In the genomic region with DNA sequence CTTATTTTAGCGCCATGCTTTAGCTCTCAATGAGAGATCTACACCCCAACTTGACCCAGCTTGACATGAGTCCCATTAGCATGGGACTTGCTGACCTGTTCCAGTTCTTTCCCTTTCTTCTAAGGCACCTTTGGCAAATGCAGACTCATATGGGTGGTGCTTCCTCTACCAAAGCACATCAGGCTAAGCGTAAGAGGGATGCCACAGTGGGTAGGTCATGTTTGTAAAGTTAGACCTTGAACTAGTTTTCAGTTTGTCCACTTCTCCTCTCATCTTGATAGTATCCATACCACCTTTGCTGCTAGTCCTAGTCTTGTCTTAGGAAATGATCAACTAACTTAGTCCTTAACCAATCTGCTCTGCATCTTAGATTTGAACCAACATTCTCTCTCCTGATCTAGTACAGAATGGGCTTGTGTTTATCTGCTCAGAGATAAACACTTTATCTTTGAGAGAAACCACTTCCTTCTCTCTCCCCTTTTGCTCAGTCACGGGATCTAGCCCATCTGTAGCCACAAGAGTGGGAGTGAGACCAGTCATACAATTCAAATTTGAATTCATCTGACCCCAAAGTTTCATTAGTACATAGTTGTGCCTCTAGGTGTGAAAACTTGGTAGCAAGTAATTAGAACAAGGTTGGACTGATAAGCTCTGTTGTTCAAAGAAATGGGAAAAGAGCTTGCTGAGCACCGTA, we compare ENCODE assay signal across 9 cellular contexts.
DNase-seq lines count a peak whose midpoint lies in the region; ATAC-seq, FAIRE-seq and TF ChIP-seq lines count a peak whose summit lies in the region.
"Had no signal": no experiment of that assay in that cellular context is flagged by ENCODE, and none has a peak within 500 bp of the region (broad histone marks: within the 10 kb centered on the region; RNA-seq: fewer than 3 reads in every experiment).

No MANE protein-coding gene starts in this region.

- intact Hi-C loops in CD8-positive, alpha-beta T cell (cut with DNase I, micrococcal nuclease), result loop anchor here in 1 of 2 experiments (1.0 to 2.0 kb wide), 2 partner anchors 10 to 16 kb away; no protein-coding TSS in a partner anchor
- intact Hi-C loops in lower leg skin (cut with DNase I; ENCODE audit: low total_unique reads), result no loop called here

- CTCF ChIA-PET in CD8-positive, alpha-beta T cell (lab: Charles Lee), result interaction anchor here (1.7 kb wide), 1 partner anchor 325 kb away, joined by 5 read pairs; no protein-coding TSS in a partner anchor

- peaks cover 10% of the 10 kb centered on the region for H3K9me3 ChIP-seq in CD8-positive, alpha-beta T cell (ENCODE audit: low read length)
- H3K9me3 ChIP-seq in gastroesophageal sphincter, result peaks cover 0 to 16% (median 0%) of the 10 kb centered on the region in 3 donors
- H3K9me3 ChIP-seq: gastrocnemius medialis had no signal

- TF ChIP-seq POLR2A in lower leg skin (IDR thresholded peaks at IDR 0.05) (no peak), H54 (IDR thresholded peaks at IDR 0.05; ENCODE audit: low read depth, low read length) (no peak), gastroesophageal sphincter (IDR thresholded peaks at IDR 0.05) (no peak)

- no peaks in the 10 kb centered on the region for H3K36me3 ChIP-seq in CD8-positive, alpha-beta T cell (ENCODE audit: insufficient read depth, low read length)
- no peaks in the 10 kb centered on the region for H3K36me3 ChIP-seq in gastroesophageal sphincter
- H3K36me3 ChIP-seq: gastrocnemius medialis had no signal

- no peak overlapping the region for H3K4me3 ChIP-seq in CD8-positive, alpha-beta T cell (ENCODE audit: low read depth, low read length)
- H3K4me3 ChIP-seq in lower leg skin (ENCODE audit: low read depth, poor library complexity, severe bottlenecking) (no peak overlapping the region), gastroesophageal sphincter (no peak overlapping the region)
- H3K4me3 ChIP-seq: gastrocnemius medialis had no signal

- 83 to 85% methylated on average over 4 of the region's 4 CpGs for WGBS in lower leg skin, 2 donors
- WGBS in gastroesophageal sphincter (ENCODE audit: low coverage in 1 of 2), 2 donors, result 75 to 84% methylated on average over 2 to 4 of the region's 4 CpGs

- no peaks in the 10 kb centered on the region for H3K27me3 Mint-ChIP-seq in CD8-positive, alpha-beta T cell (ENCODE audit: low read depth)
- H3K27me3 Mint-ChIP-seq in activated T-helper 17 cell treated with anti-CD3 and anti-CD28 coated beads, Interleukin-2, amount 50 U/mL, for 72 hours, result no peaks in the 10 kb centered on the region

- peaks cover 3% of the 10 kb centered on the region for H3K36me3 Mint-ChIP-seq in CD8-positive, alpha-beta T cell
- peaks cover 6% of the 10 kb centered on the region for H3K36me3 Mint-ChIP-seq in activated T-helper 17 cell treated with anti-CD3 and anti-CD28 coated beads, Interleukin-2, amount 50 U/mL, for 72 hours (ENCODE audit: low read depth)

- H3K4me1 Mint-ChIP-seq in CD8-positive, alpha-beta T cell (ENCODE audit: low read depth), result peaks cover 31% of the 10 kb centered on the region
- H3K4me1 Mint-ChIP-seq in activated T-helper 17 cell treated with anti-CD3 and anti-CD28 coated beads, Interleukin-2, amount 50 U/mL, for 72 hours, result peaks cover 25% of the 10 kb centered on the region

- H3K9me3 Mint-ChIP-seq in CD8-positive, alpha-beta T cell, result peaks cover 6% of the 10 kb centered on the region
- peaks cover 10% of the 10 kb centered on the region for H3K9me3 Mint-ChIP-seq in activated T-helper 17 cell treated with anti-CD3 and anti-CD28 coated beads, Interleukin-2, amount 50 U/mL, for 72 hours

- no peak for TF ChIP-seq EP300 in gastroesophageal sphincter (IDR thresholded peaks at IDR 0.05)

- peak in 1 of 7 experiments; percentile 46 for DNase-seq in CD8-positive, alpha-beta T cell
- DNase-seq in lower leg skin (ENCODE audit: low spot score in 2 of 2) (no peak), medulla oblongata (ENCODE audit: extremely low spot score) (no peak), H54 (ENCODE audit: insufficient read length, low spot score) (no peak)
- DNase-seq: gastrocnemius medialis had no signal

- peak overlapping the region; percentile 70 for H3K27ac Mint-ChIP-seq in CD8-positive, alpha-beta T cell
- H3K27ac Mint-ChIP-seq in activated T-helper 17 cell treated with anti-CD3 and anti-CD28 coated beads, Interleukin-2, amount 50 U/mL, for 72 hours, result peak overlapping the region; percentile 49

- H3K27ac ChIP-seq in CD8-positive, alpha-beta T cell (ENCODE audit: low read depth, low read length), result no peak overlapping the region
- no peak overlapping the region for H3K27ac ChIP-seq in gastroesophageal sphincter

- no peak for FAIRE-seq in H54 (lab: Jason Lieb, UNC)

- H3K4me1 ChIP-seq in CD8-positive, alpha-beta T cell (ENCODE audit: insufficient read depth, low read length), result peaks cover 24% of the 10 kb centered on the region
- H3K4me1 ChIP-seq in gastroesophageal sphincter, result peaks cover 0 to 12% (median 8%) of the 10 kb centered on the region in 3 donors
- H3K4me1 ChIP-seq: gastrocnemius medialis had no signal

- POLR2A ChIA-PET in CD8-positive, alpha-beta T cell (lab: Charles Lee), result interaction anchor here (0.6 to 1.5 kb wide), 3 partner anchors 13 to 20 kb away, joined by 3 to 5 read pairs (median 4); no protein-coding TSS in a partner anchor

- H3K4me3 Mint-ChIP-seq in CD8-positive, alpha-beta T cell, result peak overlapping the region; percentile 46
- peak overlapping the region; percentile 58 for H3K4me3 Mint-ChIP-seq in activated T-helper 17 cell treated with anti-CD3 and anti-CD28 coated beads, Interleukin-2, amount 50 U/mL, for 72 hours

- ATAC-seq in CD8-positive, alpha-beta T cell, result peak; percentile 79
- peak; percentile 92 for ATAC-seq in GM19455 (IDR thresholded peaks at IDR 0.05; ENCODE audit: unreplicated experiment)
- peak; percentile 92 for ATAC-seq in HG03432 (IDR thresholded peaks at IDR 0.05; ENCODE audit: unreplicated experiment)
- ATAC-seq in activated T-helper 17 cell treated with anti-CD3 and anti-CD28 coated beads, Interleukin-2, amount 50 U/mL, for 72 hours (replicated peaks), result peak; percentile 94
- no peak for ATAC-seq in gastroesophageal sphincter
- ATAC-seq: gastrocnemius medialis had no signal

- no peak for TF ChIP-seq CTCF in CD8-positive, alpha-beta T cell (IDR thresholded peaks at IDR 0.05)
- TF ChIP-seq CTCF in lower leg skin (IDR thresholded peaks at IDR 0.05) (no peak), gastroesophageal sphincter (IDR thresholded peaks at IDR 0.05) (no peak)

- H3K27me3 ChIP-seq in CD8-positive, alpha-beta T cell (ENCODE audit: insufficient read depth, low read length), result no peaks in the 10 kb centered on the region
- no peaks in the 10 kb centered on the region for H3K27me3 ChIP-seq in gastroesophageal sphincter
- H3K27me3 ChIP-seq: gastrocnemius medialis had no signal
